10 cellular contexts compared by ENCODE assay signal in the genomic region with DNA sequence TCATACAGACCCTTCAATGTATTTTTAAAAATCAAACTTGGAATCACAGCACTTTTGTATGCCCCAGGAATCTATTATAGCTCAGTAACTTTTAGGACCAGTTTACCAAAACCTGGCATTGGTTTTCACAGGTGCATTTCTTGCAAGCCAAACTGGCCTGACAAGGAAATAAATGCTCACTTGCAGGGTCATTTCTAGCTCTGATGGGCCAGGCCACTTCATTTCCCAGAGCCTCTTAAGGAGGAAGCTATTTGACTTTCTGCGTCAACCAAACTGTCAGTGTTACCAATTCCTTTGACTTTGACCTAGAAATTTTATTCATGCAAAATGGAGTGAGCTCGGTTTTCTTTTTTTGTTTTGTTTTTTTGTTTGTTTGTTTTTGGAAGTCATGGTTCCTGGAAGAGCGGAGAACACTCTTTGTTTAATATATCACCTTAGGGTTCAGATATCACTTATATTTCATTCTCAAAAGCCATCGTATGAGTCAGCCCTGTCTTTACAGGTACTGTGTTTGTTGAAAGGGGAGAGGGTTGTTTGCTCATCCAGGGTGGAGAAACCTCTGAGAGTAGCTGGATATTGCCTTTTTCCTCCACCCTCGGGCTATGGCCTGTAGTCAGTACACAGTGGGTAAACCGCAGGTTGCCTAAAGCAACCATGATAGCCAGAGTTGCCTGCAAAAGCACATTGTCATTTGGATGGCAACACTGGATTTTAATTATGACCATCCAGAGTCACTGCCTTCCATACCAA. TPM values are rescaled to one million over a fixed set of nuclear protein-coding genes. Genes with fewer than 3 reads are reported as not detected.
DNase-seq lines count a peak whose midpoint lies in the region; ATAC-seq, FAIRE-seq and TF ChIP-seq lines count a peak whose summit lies in the region.
"Had no signal": no experiment of that assay in that cellular context is flagged by ENCODE, and none has a peak within 500 bp of the region (broad histone marks: within the 10 kb centered on the region; RNA-seq: fewer than 3 reads in every experiment).

No MANE protein-coding gene starts in this region.

- no peak overlapping the region for H4K8ac ChIP-seq in H9 (replicated peaks; ENCODE audit: insufficient read length, low read depth, low read length)

- FAIRE-seq in colon (lab: Jason Lieb, UNC) = peak; percentile 62

- H4K91ac ChIP-seq in H9 (ENCODE audit: insufficient read length, low read depth, low read length) = no peak overlapping the region

- no peak overlapping the region for H3K4me2 ChIP-seq in H9 (ENCODE audit: insufficient read depth, insufficient read length, low read length)

- H3K27ac ChIP-seq in H9 (ENCODE audit: insufficient read length, low read depth, low read length) = no peak overlapping the region

- H3K9me3 ChIP-seq in H9 (ENCODE audit: control insufficient read depth, low read depth, low read length) = no peaks in the 10 kb centered on the region

- no peaks in the 10 kb centered on the region for H3K23me2 ChIP-seq in H9 (ENCODE audit: insufficient read length, low read depth, low read length, poor library complexity, severe bottlenecking)

- H3K56ac ChIP-seq in H9 (ENCODE audit: insufficient read length, low read depth, low read length) = no peak overlapping the region

- no peak overlapping the region for H3K18ac ChIP-seq in H9 (ENCODE audit: insufficient read length, low read depth, low read length)

- H3K27ac Mint-ChIP-seq in H9 (peak overlapping the region in 2 of 3 experiments; percentile 6 to 55; a peak in 2 of 7 replicates), nephron (peak overlapping the region in 2 of 3 experiments; percentile 0 to 13)
- H3K27ac Mint-ChIP-seq: CD14-positive monocyte, natural killer cell had no signal

- no peaks in the 10 kb centered on the region for H3K79me1 ChIP-seq in H9 (ENCODE audit: insufficient read depth, low read depth, low read length, poor library complexity, severe bottlenecking)

- DNase-seq in H9 = no peak
- DNase-seq in NCI-H2081 treated with DMSO at 0.1 percent for 48 hours (lab: John Stamatoyannopoulos, UW) = peak; percentile 28
- DNase-seq in activated gamma-delta T cell treated with Interleukin-2 at 50 U/mL for 16 hours = no peak
- DNase-seq in effector CD4-positive, alpha-beta T cell = no peak
- DNase-seq: natural killer cell had no signal

- H2BK5ac ChIP-seq in H9 (ENCODE audit: insufficient read length, low read length) = no peak overlapping the region

- H3K4me3 Mint-ChIP-seq in H9 = no peak overlapping the region
- no peak overlapping the region for H3K4me3 Mint-ChIP-seq in nephron
- H3K4me3 Mint-ChIP-seq: natural killer cell had no signal

- TF ChIP-seq CTCF in H9 (conservative IDR thresholded peaks at IDR 0.05) (no peak), nephron (IDR thresholded peaks at IDR 0.05; ENCODE audit: unreplicated experiment in 3 of 3) (no peak)

- no CpG with 5 or more reads among the region's 6 CpGs for WGBS in H9 (ENCODE audit: extremely low coverage, insufficient read length, low lambda C conversion rate)

- no peaks in the 10 kb centered on the region for H4K20me1 ChIP-seq in H9 (ENCODE audit: control insufficient read depth, insufficient read depth, insufficient read length)

- H2BK20ac ChIP-seq in H9 (ENCODE audit: low read depth, low read length, poor library complexity, severe bottlenecking) = no peak overlapping the region

- no peaks in the 10 kb centered on the region for H3K9me3 Mint-ChIP-seq in H9
- no peaks in the 10 kb centered on the region for H3K9me3 Mint-ChIP-seq in nephron
- H3K9me3 Mint-ChIP-seq: CD14-positive monocyte, natural killer cell had no signal

- no peaks in the 10 kb centered on the region for H3K79me2 ChIP-seq in H9 (ENCODE audit: insufficient read depth, low read length)

- no peak overlapping the region for H2BK12ac ChIP-seq in H9 (ENCODE audit: insufficient read length, low read depth, low read length)

- no peak overlapping the region for H2AK5ac ChIP-seq in H9 (ENCODE audit: insufficient read length, low read length)

- ATAC-seq in HG03520 (IDR thresholded peaks at IDR 0.05; ENCODE audit: unreplicated experiment) (no peak), GM21717 (IDR thresholded peaks at IDR 0.05; ENCODE audit: unreplicated experiment) (no peak)
- ATAC-seq: natural killer cell had no signal

- no peaks in the 10 kb centered on the region; the same call in 1 of the 2 replicates for H3K27me3 Mint-ChIP-seq in H9 (ENCODE audit: low read depth)
- H3K27me3 Mint-ChIP-seq in nephron (ENCODE audit: low read depth) = no peaks in the 10 kb centered on the region

- H3K4ac ChIP-seq in H9 (ENCODE audit: low read depth, low read length) = no peak overlapping the region

- 0 out of 7 replicates have a peak, but pooled peaks cover 0 to 1% (median 0%) of the 10 kb centered on the region in 3 experiments for H3K36me3 Mint-ChIP-seq in H9 (ENCODE audit: insufficient read depth in 1 of 3, low read depth in 3 of 3)
- H3K36me3 Mint-ChIP-seq in nephron (ENCODE audit: low read depth) = no peaks in the 10 kb centered on the region
- H3K36me3 Mint-ChIP-seq: CD14-positive monocyte, natural killer cell had no signal

- H3K27me3 ChIP-seq in H9 (ENCODE audit: insufficient read depth, low read length) = no peaks in the 10 kb centered on the region

- no peak overlapping the region for H2BK120ac ChIP-seq in H9 (ENCODE audit: low read depth, low read length, poor library complexity, severe bottlenecking)

- H2BK15ac ChIP-seq in H9 (ENCODE audit: low read depth, low read length) = no peak overlapping the region

- no peak overlapping the region for H3K14ac ChIP-seq in H9 (ENCODE audit: insufficient read depth, low read length)

- H3K4me1 ChIP-seq in H9 (ENCODE audit: insufficient read depth, low read length) = peaks cover 11% of the 10 kb centered on the region; the same call in 1 of the 2 replicates

- H3K4me1 Mint-ChIP-seq in H9 (peaks cover 46 to 55% of the 10 kb centered on the region in 2 experiments), nephron (peaks cover 38% of the 10 kb centered on the region)
- H3K4me1 Mint-ChIP-seq: natural killer cell had no signal

- H3K9ac ChIP-seq in H9 (ENCODE audit: extremely low read depth, insufficient read length, low read length) = no peak overlapping the region

- H3T11ph ChIP-seq in H9 (ENCODE audit: low read length) = no peak overlapping the region

- no peak overlapping the region for H2AFZ ChIP-seq in H9 (ENCODE audit: low read length)

- no peak overlapping the region for H4K5ac ChIP-seq in H9 (ENCODE audit: insufficient read length, low read depth, low read length)

- no peak overlapping the region for H3K23ac ChIP-seq in H9 (ENCODE audit: insufficient read length, low read depth, low read length)

RNA-seq across cellular contexts. Expression of gene GNA14, which starts 58.9 kb away (rescaled TPM):
- 0.37 and 0.48 TPM in 2 replicates for total RNA-seq in H9 (2021)
